In genomic region chr7:14158111-14158510, GRCh38 we compare ENCODE assay signal across 23 cellular contexts.
"Had no signal": no experiment of that assay in that cellular context is flagged by ENCODE, and none has a peak within 500 bp of the region (broad histone marks: within the 10 kb centered on the region; RNA-seq: fewer than 3 reads in every experiment).

No MANE protein-coding gene starts in this region.

- DNase-seq: dermis blood vessel endothelial cell; effector memory CD8-positive, alpha-beta T cell; erythroblast; esophagus squamous epithelium; foreskin melanocyte; glutamatergic neuron; heart right ventricle; hypothalamus; immature natural killer cell; islet precursor cell; left ventricle myocardium superior; lower lobe of right lung; natural killer cell; occipital lobe; pancreas; right lobe of liver; small intestine; stimulated activated CD4-positive, alpha-beta T cell treated with anti-CD3 and anti-CD28 coated beads, Interleukin-15, amount 100 ng/mL, for 24 hours; stimulated activated CD4-positive, alpha-beta T cell treated with anti-CD3 and anti-CD28 coated beads, Interleukin-2, amount 100 ng/mL, for 48 hours; stimulated activated naive B cell treated with anti-CD40 and anti-IgM and Interleukin-4, amounts not matched to agents 10 μg/mL and 1 μg/mL and 100 μg/mL, for 72 hours; upper lobe of left lung; uterus had no signal

- H3K4me3 Mint-ChIP-seq: effector memory CD8-positive, alpha-beta T cell; immature natural killer cell; natural killer cell; stimulated activated naive B cell treated with anti-CD40 and anti-IgM and Interleukin-4, amounts not matched to agents 10 μg/mL and 1 μg/mL and 100 μg/mL, for 72 hours; stimulated activated naive CD8-positive, alpha-beta T cell treated with anti-CD3 and anti-CD28 coated beads, Interleukin-15, Interleukin-2, amounts not matched to agents 100 ng/mL and 50 ng/mL, for 24 hours had no signal

- H3K4me1 Mint-ChIP-seq: immature natural killer cell; natural killer cell; stimulated activated naive B cell treated with anti-CD40 and anti-IgM and Interleukin-4, amounts not matched to agents 10 μg/mL and 1 μg/mL and 100 μg/mL, for 72 hours had no signal

- H3K27me3 Mint-ChIP-seq: stimulated activated naive B cell treated with anti-CD40 and anti-IgM and Interleukin-4, amounts not matched to agents 10 μg/mL and 1 μg/mL and 100 μg/mL, for 72 hours; stimulated activated naive CD8-positive, alpha-beta T cell treated with anti-CD3 and anti-CD28 coated beads, Interleukin-15, Interleukin-2, amounts not matched to agents 100 ng/mL and 50 ng/mL, for 24 hours had no signal

- H3K27ac Mint-ChIP-seq: effector memory CD8-positive, alpha-beta T cell; immature natural killer cell; natural killer cell; stimulated activated naive B cell treated with anti-CD40 and anti-IgM and Interleukin-4, amounts not matched to agents 10 μg/mL and 1 μg/mL and 100 μg/mL, for 72 hours; stimulated activated naive CD8-positive, alpha-beta T cell treated with anti-CD3 and anti-CD28 coated beads, Interleukin-15, Interleukin-2, amounts not matched to agents 100 ng/mL and 50 ng/mL, for 24 hours had no signal

- H3K36me3 Mint-ChIP-seq: immature natural killer cell; natural killer cell; stimulated activated naive B cell treated with anti-CD40 and anti-IgM and Interleukin-4, amounts not matched to agents 10 μg/mL and 1 μg/mL and 100 μg/mL, for 72 hours had no signal
